ENCODE assay signal across 20 cellular contexts in genomic region chr9:113166039-113166438, GRCh38.
"Had no signal": no experiment of that assay in that cellular context is flagged by ENCODE, and none has a peak within 500 bp of the region (broad histone marks: within the 10 kb centered on the region; RNA-seq: fewer than 3 reads in every experiment).

No MANE protein-coding gene starts in this region.

- H3K4me3 ChIP-seq: colonic mucosa, right atrium auricular region, skin epidermis, stomach, thoracic aorta had no signal

- H3K4me3 Mint-ChIP-seq: activated CD4-positive, alpha-beta T cell treated with anti-CD3 and anti-CD28 coated beads for 36 hours; brain; nephron progenitor cell; T-cell; WTC11 had no signal

- ATAC-seq: activated CD4-positive, alpha-beta T cell treated with anti-CD3 and anti-CD28 coated beads for 36 hours; left colon; SK-N-SH treated with all-trans-retinoic acid at 6 μM for 48 hours; T-cell; WTC11 had no signal

- H3K27me3 Mint-ChIP-seq: activated CD4-positive, alpha-beta T cell treated with anti-CD3 and anti-CD28 coated beads for 36 hours; brain; progenitor cell of endocrine pancreas; T-cell had no signal

- H3K9me3 Mint-ChIP-seq: brain, nephron progenitor cell, T-cell, WTC11 had no signal

- H3K27ac Mint-ChIP-seq: activated CD4-positive, alpha-beta T cell treated with anti-CD3 and anti-CD28 coated beads for 36 hours; brain; nephron progenitor cell; progenitor cell of endocrine pancreas; T-cell; WTC11 had no signal

- H3K27ac ChIP-seq: colonic mucosa, right atrium auricular region, skin epidermis, stomach, thoracic aorta had no signal

- H3K4me1 ChIP-seq: colonic mucosa had no signal

- H3K4me1 Mint-ChIP-seq: activated CD4-positive, alpha-beta T cell treated with anti-CD3 and anti-CD28 coated beads for 36 hours; nephron progenitor cell; T-cell had no signal

- H3K9me3 ChIP-seq: colonic mucosa, right atrium auricular region, stomach, thoracic aorta had no signal

- DNase-seq: activated CD4-positive, alpha-beta T cell treated with anti-CD3 and anti-CD28 coated beads for 36 hours; activated CD4-positive, alpha-beta T cell treated with anti-CD3 and anti-CD28 coated beads, Interleukin-2, amount 50 U/mL, for 48 hours; activated naive CD4-positive, alpha-beta T cell; anterior cingulate cortex; central memory CD4-positive, alpha-beta T cell; colonic mucosa; head of caudate nucleus; left colon; mammary epithelial cell; nephron progenitor cell; occipital lobe; stomach; T-cell had no signal

- H3K27me3 ChIP-seq: colonic mucosa, right atrium auricular region, stomach had no signal
